ENCODE assay signal across 8 cellular contexts in the genomic region with DNA sequence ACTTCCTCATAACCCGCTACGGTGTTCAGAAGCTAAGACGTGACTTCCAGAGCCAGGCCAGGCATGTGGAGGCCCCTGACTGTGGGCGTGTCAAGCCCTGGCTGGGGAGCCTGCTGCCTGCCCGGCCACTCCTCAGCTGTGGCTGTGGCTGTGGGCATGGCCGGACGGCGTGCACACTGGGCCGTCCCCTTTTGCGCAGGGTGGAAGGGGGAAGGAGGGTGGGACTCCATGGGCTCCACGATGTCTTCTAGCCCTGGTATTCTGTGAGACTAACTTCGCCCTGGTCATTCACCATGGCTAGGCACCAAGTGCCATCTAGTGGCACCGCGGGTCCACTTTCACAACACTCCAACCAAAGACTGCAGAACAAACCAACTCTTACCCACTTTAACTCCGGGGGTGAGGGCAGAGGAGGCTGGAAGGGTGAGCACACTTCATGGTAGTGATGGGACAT.
DNase-seq lines count a peak whose midpoint lies in the region; ATAC-seq and TF ChIP-seq lines count a peak whose summit lies in the region.

No MANE protein-coding gene starts in this region.

- 22 to 23% methylated on average over 14 to 15 of the region's 15 CpGs for WGBS in aorta, 2 donors

- no peak overlapping the region for H3K4me3 ChIP-seq in AG04450 (ENCODE audit: low read depth, low read length)
- H3K4me3 ChIP-seq in GM12865 (ENCODE audit: low read depth, low read length) = no peak overlapping the region
- H3K4me3 ChIP-seq in Peyer's patch = no peak overlapping the region
- no peak overlapping the region for H3K4me3 ChIP-seq in aorta (ENCODE audit: low read length in 2 of 2)

- peaks cover 86% of the 10 kb centered on the region for H3K36me3 Mint-ChIP-seq in dendritic cell treated with granulocyte-macrophage colony-stimulating factor and Interleukin-4, amounts not matched to agents 40 ng/mL and 50 ng/mL, for 4 days (ENCODE audit: low read depth)

- CTCF ChIA-PET in AG04450 (lab: Charles Lee) = interaction anchor here (0.6 to 4.2 kb wide), 12 partner anchors 32 to 310 kb away, joined by 3 to 16 read pairs (median 4); no protein-coding TSS in a partner anchor

- TF ChIP-seq CTCF in AG04450 (IDR thresholded peaks at IDR 0.05; ENCODE audit: low read depth, low read length) (peak; percentile 66), GM12865 (IDR thresholded peaks at IDR 0.05; ENCODE audit: insufficient read depth, low read depth, low read length, missing control alignments) (peak; percentile 43), Peyer's patch (IDR thresholded peaks at IDR 0.05) (peak in 4 of 6 experiments; percentile 32 to 56 (median 48))

- H3K36me3 ChIP-seq in Peyer's patch (peaks cover 0 to 38% (median 0%) of the 10 kb centered on the region in 3 donors), aorta (ENCODE audit: control insufficient read depth in 1 of 2, insufficient read depth in 2 of 2, low read length in 1 of 2) (peaks cover 0 to 2% of the 10 kb centered on the region in 2 donors)

- H3K9me3 ChIP-seq in AG04450 (ENCODE audit: control insufficient read depth, insufficient read depth, low read length) (no peaks in the 10 kb centered on the region), Peyer's patch (no peaks in the 10 kb centered on the region), aorta (ENCODE audit: control insufficient read depth, low read length) (no peaks in the 10 kb centered on the region)

- H3K27me3 Mint-ChIP-seq in dendritic cell treated with granulocyte-macrophage colony-stimulating factor and Interleukin-4, amounts not matched to agents 40 ng/mL and 50 ng/mL, for 4 days = no peaks in the 10 kb centered on the region

- H3K4me1 Mint-ChIP-seq in dendritic cell treated with granulocyte-macrophage colony-stimulating factor and Interleukin-4, amounts not matched to agents 40 ng/mL and 50 ng/mL, for 4 days (ENCODE audit: low read depth) = peaks cover 78% of the 10 kb centered on the region

- H3K27ac Mint-ChIP-seq in dendritic cell treated with granulocyte-macrophage colony-stimulating factor and Interleukin-4, amounts not matched to agents 40 ng/mL and 50 ng/mL, for 4 days = peak overlapping the region; percentile 83

- DNase-seq in AG04450 (ENCODE audit: low read depth, low spot score) (no peak), GM12865 (ENCODE audit: low read depth) (peak; percentile 47), Peyer's patch (peak in 2 of 3 donors; percentile 65 to 75), lung microvascular endothelial cell (ENCODE audit: low read depth in 2 of 2) (peak; percentile 77 to 78), aorta (peak in 1 of 2 donors; percentile 88), NCI-H226 (no peak)

- H3K27ac ChIP-seq in AG04450 (ENCODE audit: low read depth, low read length) (no peak overlapping the region), Peyer's patch (peak overlapping the region in 1 of 4 donors; percentile 16), aorta (ENCODE audit: low read depth in 1 of 2, low read length in 2 of 2) (no peak overlapping the region)

- H3K27me3 ChIP-seq in AG04450 (ENCODE audit: control insufficient read depth, insufficient read depth, low read length) (no peaks in the 10 kb centered on the region), Peyer's patch (no peaks in the 10 kb centered on the region), aorta (ENCODE audit: control insufficient read depth in 1 of 2, insufficient read depth in 2 of 2, low read length in 1 of 2) (no peaks in the 10 kb centered on the region)

- TF ChIP-seq POLR2A in Peyer's patch (IDR thresholded peaks at IDR 0.05) = no peak

- H3K4me1 ChIP-seq in Peyer's patch = peaks cover 0 to 23% (median 4%) of the 10 kb centered on the region in 4 donors
- H3K4me1 ChIP-seq in aorta (ENCODE audit: control insufficient read depth in 1 of 2, insufficient read depth in 2 of 2, low read length in 2 of 2) = no peaks in the 10 kb centered on the region

- ATAC-seq in aorta (ENCODE audit: low FRiP score) (peak; percentile 80), HG02840 (IDR thresholded peaks at IDR 0.05; ENCODE audit: low FRiP score, unreplicated experiment) (no peak)

- H3K9me3 Mint-ChIP-seq in dendritic cell treated with granulocyte-macrophage colony-stimulating factor and Interleukin-4, amounts not matched to agents 40 ng/mL and 50 ng/mL, for 4 days = no peaks in the 10 kb centered on the region

- POLR2A ChIA-PET in AG04450 (lab: Yijun Ruan, JAX) = no interaction called here

- peak overlapping the region; percentile 13 for H3K4me3 Mint-ChIP-seq in dendritic cell treated with granulocyte-macrophage colony-stimulating factor and Interleukin-4, amounts not matched to agents 40 ng/mL and 50 ng/mL, for 4 days

- intact Hi-C loops in dendritic cell treated with granulocyte-macrophage colony-stimulating factor and Interleukin-4, amounts not matched to agents 40 ng/mL and 50 ng/mL, for 4 days (cut with micrococcal nuclease) = loop anchor here (1.0 kb wide), 1 partner anchor 189 kb away; no protein-coding TSS in a partner anchor
- intact Hi-C loops in aorta (cut with DNase I) = loop anchor here (5.0 to 10.0 kb wide), 3 partner anchors 175 to 267 kb away; no protein-coding TSS in a partner anchor

Comparison
In these comparisons a context has a peak if more than half of its experiments do, and no peak if none do; other contexts are left out.
1. DNase-seq: peak in GM12865 (single experiment), Peyer's patch (2 of 3) and lung microvascular endothelial cell (2 of 2); none in AG04450 (single experiment) and NCI-H226 (single experiment).
2. Peak in every context shown above with its lines, with median percentiles within 50 percentile points of each other: CTCF ChIP-seq.